16 cellular contexts compared by ENCODE assay signal in the genomic region with DNA sequence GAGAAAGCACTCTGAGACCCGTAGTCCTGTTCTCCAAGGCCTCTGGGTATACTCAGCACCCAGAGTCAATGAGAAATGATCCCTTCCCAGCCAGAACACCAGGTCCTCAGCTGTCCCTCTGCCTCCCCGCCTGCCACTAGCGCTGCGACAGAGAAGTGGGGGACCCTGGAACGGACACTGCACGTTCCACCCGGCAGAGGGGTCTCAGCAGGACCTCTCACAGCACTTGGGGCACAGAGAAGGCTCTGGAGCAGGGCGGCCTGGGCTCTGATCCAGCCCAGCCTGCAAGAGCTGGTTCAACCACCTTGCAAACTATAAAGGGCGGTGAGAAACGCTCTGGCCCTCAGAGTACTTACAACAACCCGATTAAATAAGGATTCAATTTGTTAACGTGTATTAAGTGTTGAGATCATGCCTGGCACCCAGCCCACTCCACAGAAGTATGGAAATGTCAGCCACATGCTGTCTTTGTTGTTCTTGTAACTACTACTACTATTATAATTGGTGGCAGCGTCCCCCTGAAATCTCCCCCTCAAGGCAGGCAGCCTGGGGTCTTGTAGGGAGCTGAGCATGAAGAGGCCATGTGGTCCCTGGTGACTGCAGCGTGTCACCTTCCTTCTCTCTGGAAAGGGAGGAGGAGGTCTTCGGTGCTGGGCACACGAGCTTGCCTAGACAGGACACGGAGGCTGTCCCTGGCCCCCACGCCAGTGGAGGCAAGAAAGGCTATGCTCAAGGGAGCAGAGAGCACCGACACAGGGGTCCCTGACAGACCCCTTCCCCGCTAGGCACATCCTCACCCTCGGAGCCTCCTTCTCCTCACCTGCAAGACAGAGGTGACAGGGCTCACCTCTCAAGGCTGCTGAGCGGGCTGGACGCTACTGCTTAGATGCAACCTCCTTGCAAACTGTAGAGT. TPM values are rescaled to one million over a fixed set of nuclear protein-coding genes. Genes with fewer than 3 reads are reported as not detected.
A peak's percentile ranks its signal among the peaks of the same experiment; 100 is the strongest.
DNase-seq lines count a peak whose midpoint lies in the region; ATAC-seq and TF ChIP-seq lines count a peak whose summit lies in the region.
"Had no signal": no experiment of that assay in that cellular context is flagged by ENCODE, and none has a peak within 500 bp of the region (broad histone marks: within the 10 kb centered on the region; RNA-seq: fewer than 3 reads in every experiment).

No MANE protein-coding gene starts in this region.

- H3K4me3 ChIP-seq in IMR-90 (ENCODE audit: insufficient read depth, low read depth, low read length) (no peak overlapping the region), astrocyte of the cerebellum (ENCODE audit: low read depth, low read length) (no peak overlapping the region), fibroblast of pulmonary artery (replicated peaks; ENCODE audit: low read depth, low read length) (no peak overlapping the region)
- H3K4me3 ChIP-seq: dorsolateral prefrontal cortex had no signal

- H2AFZ ChIP-seq in IMR-90 (replicated peaks; ENCODE audit: low read length, poor library complexity) = peak overlapping the region; percentile 59

- H4K20me1 ChIP-seq in IMR-90 (ENCODE audit: insufficient read depth, low read length) = peaks cover 21% of the 10 kb centered on the region; the same call in 1 of the 2 replicates

- no peak overlapping the region for H4K5ac ChIP-seq in IMR-90 (ENCODE audit: low read depth, low read length)

- H3K9ac ChIP-seq in IMR-90 (ENCODE audit: low read depth, low read length) = no peak overlapping the region

- H2BK120ac ChIP-seq in IMR-90 (ENCODE audit: low read depth, low read length) = no peak overlapping the region

- CTCF ChIA-PET in IMR-90 (lab: Yijun Ruan, JAX) = no interaction called here

- 96% methylated on average over 5 of the region's 23 CpGs; no CpG with 5 or more reads in 1 of the 2 experiments for WGBS in IMR-90 (ENCODE audit: extremely low coverage in 2 of 2, insufficient read length in 1 of 2), 2 experiments

- POLR2A ChIA-PET in IMR-90 (lab: Charles Lee; ENCODE audit: unreplicated experiment) = no interaction called here

- no peaks in the 10 kb centered on the region for H3K9me3 ChIP-seq in IMR-90 (ENCODE audit: control insufficient read depth, insufficient read depth, low read length)

- intact Hi-C loops in IMR-90 (cut with micrococcal nuclease) (loop anchor here (1.0 kb wide), 1 partner anchor 107 kb away; no protein-coding TSS in a partner anchor), sciatic nerve (cut with DNase I) (loop anchor here (5.0 kb wide), 1 partner anchor 232 kb away; the partner anchor contains the start of gene TAF1C)

- H3K27ac ChIP-seq in IMR-90 (ENCODE audit: insufficient read depth, low read length) = no peak overlapping the region

- H3K18ac ChIP-seq in IMR-90 (ENCODE audit: low read depth, low read length) = no peak overlapping the region

- dilution Hi-C loops in IMR-90 (cut with HindIII; ENCODE audit: low sequenced_read_pairs, unreplicated experiment) = no loop called here

- 0 out of 2 replicates have a peak overlapping the region, but pooled peaks have one; percentile 19 for H3K4ac ChIP-seq in IMR-90 (ENCODE audit: low read depth, low read length)

- H2AK5ac ChIP-seq in IMR-90 (ENCODE audit: low read depth, low read length) = peak overlapping the region; percentile 43

- no peak for TF ChIP-seq RAD21 in IMR-90 (IDR thresholded peaks at IDR 0.05; ENCODE audit: low read length)

- H3K14ac ChIP-seq in IMR-90 (replicated peaks; ENCODE audit: low read depth, low read length) = no peak overlapping the region

- H4K8ac ChIP-seq in IMR-90 (ENCODE audit: low read depth in 2 of 2, low read length in 2 of 2) = no peak overlapping the region

- H3K56ac ChIP-seq in IMR-90 (ENCODE audit: extremely low read depth, insufficient read depth, low read length) = no peak overlapping the region

- H3K4me1 ChIP-seq in IMR-90 (ENCODE audit: control insufficient read depth, insufficient read depth, low read length) = peaks cover 14% of the 10 kb centered on the region

- peak; percentile 55 for DNase-seq in IMR-90
- peak; percentile 41 for DNase-seq in astrocyte of the cerebellum (ENCODE audit: low read depth)
- DNase-seq in fibroblast of pulmonary artery (ENCODE audit: low read depth) = peak; percentile 36
- DNase-seq in sciatic nerve (ENCODE audit: low spot score) = peak; percentile 70
- DNase-seq: activated gamma-delta T cell, C1 segment of cervical spinal cord, DMS79 treated with DMSO at 0.1 percent for 48 hours, dorsolateral prefrontal cortex, foreskin melanocyte, NCI-H2171 had no signal

- peaks cover 0 to 25% of the 10 kb centered on the region in 2 experiments; a peak in 1 of 4 replicates for H3K79me1 ChIP-seq in IMR-90 (ENCODE audit: low read depth in 1 of 2, low read length in 2 of 2)

- no peak overlapping the region for H3K23ac ChIP-seq in IMR-90 (ENCODE audit: low read depth, low read length)

- H4K91ac ChIP-seq in IMR-90 (ENCODE audit: insufficient read depth, low read depth, low read length) = 0 out of 2 replicates have a peak overlapping the region, but pooled peaks have one; percentile 35

- TF ChIP-seq CTCF in IMR-90 (conservative IDR thresholded peaks at IDR 0.05; ENCODE audit: low read depth, low read length) = no peak
- TF ChIP-seq CTCF in astrocyte of the cerebellum (IDR thresholded peaks at IDR 0.05; ENCODE audit: low read depth, low read length, missing control alignments) = no peak
- TF ChIP-seq CTCF in fibroblast of pulmonary artery (IDR thresholded peaks at IDR 0.05; ENCODE audit: low read length, missing control alignments) = no peak

- no peak overlapping the region for H3K4me2 ChIP-seq in IMR-90 (ENCODE audit: low read depth, low read length)

- no TSS peak for BruUV-seq in IMR-90 (replicated peaks; lab: Mats Ljungman, UMichigan)

- ATAC-seq in IMR-90 (ENCODE audit: low read depth) (no peak), sciatic nerve (no peak), HG03469 (IDR thresholded peaks at IDR 0.05; ENCODE audit: unreplicated experiment) (no peak), HG02852 (IDR thresholded peaks at IDR 0.05; ENCODE audit: unreplicated experiment) (no peak), GM19035 (IDR thresholded peaks at IDR 0.05; ENCODE audit: unreplicated experiment) (no peak), HG03097 (IDR thresholded peaks at IDR 0.05; ENCODE audit: low FRiP score, unreplicated experiment) (no peak)
- ATAC-seq: natural killer cell treated with Interleukin-12 subunit alpha and Interleukin-12 subunit beta and Interleukin-15 and Interleukin-18, amount 100 ng/mL, for 72 hours had no signal

- no peak overlapping the region for H2BK20ac ChIP-seq in IMR-90 (ENCODE audit: low read depth, low read length)

- no peak overlapping the region for H2BK5ac ChIP-seq in IMR-90 (ENCODE audit: low read depth, low read length, poor library complexity, severe bottlenecking)

- H2AK9ac ChIP-seq in IMR-90 (replicated peaks; ENCODE audit: low read depth, low read length, poor library complexity) = peak overlapping the region; percentile 85

- no peaks in the 10 kb centered on the region for H3K27me3 ChIP-seq in IMR-90 (ENCODE audit: control insufficient read depth, insufficient read depth, low read length)
- H3K27me3 ChIP-seq: dorsolateral prefrontal cortex had no signal

- peaks cover 6% of the 10 kb centered on the region for H3K9me1 ChIP-seq in IMR-90 (ENCODE audit: insufficient read depth, low read length)

- no peak overlapping the region for H2BK15ac ChIP-seq in IMR-90 (ENCODE audit: low read depth, low read length)

- H3K36me3 ChIP-seq in IMR-90 (ENCODE audit: control insufficient read depth, insufficient read depth, low read length) = peaks cover 18% of the 10 kb centered on the region

- in situ Hi-C loops in IMR-90 (cut with MboI; ENCODE audit: low sequenced_read_pairs) = loop anchor here (25.0 kb wide), 1 partner anchor 532 kb away; no protein-coding TSS in a partner anchor
- in situ Hi-C loops in astrocyte of the cerebellum (cut with HindIII; ENCODE audit: low sequenced_read_pairs) = no loop called here

- no peak for TF ChIP-seq POLR2A in IMR-90 (IDR thresholded peaks at IDR 0.05; ENCODE audit: low read depth, low read length)

TF ChIP-seq in IMR-90, 13 proteins besides CTCF, POLR2A, EP300 and RAD21 (continues in another document):
- TF ChIP-seq BHLHE40 (IDR thresholded peaks at IDR 0.05; ENCODE audit: low read depth, low read length) = no peak
- no peak for TF ChIP-seq RCOR1 (IDR thresholded peaks at IDR 0.05; ENCODE audit: insufficient replicate concordance, low read length)
- TF ChIP-seq FOS (IDR thresholded peaks at IDR 0.05; ENCODE audit: low read depth, low read length) = no peak
- no peak for TF ChIP-seq CEBPB (IDR thresholded peaks at IDR 0.05; ENCODE audit: low read depth, low read length)
- no peak for TF ChIP-seq MAZ (IDR thresholded peaks at IDR 0.05; ENCODE audit: borderline replicate concordance, low read depth, low read length)
- TF ChIP-seq NFE2L2 (IDR thresholded peaks at IDR 0.05; ENCODE audit: low read depth, low read length) = no peak
- no peak for TF ChIP-seq MXI1 (IDR thresholded peaks at IDR 0.05; ENCODE audit: borderline replicate concordance, low read depth, low read length)
- TF ChIP-seq, protein P1, sequence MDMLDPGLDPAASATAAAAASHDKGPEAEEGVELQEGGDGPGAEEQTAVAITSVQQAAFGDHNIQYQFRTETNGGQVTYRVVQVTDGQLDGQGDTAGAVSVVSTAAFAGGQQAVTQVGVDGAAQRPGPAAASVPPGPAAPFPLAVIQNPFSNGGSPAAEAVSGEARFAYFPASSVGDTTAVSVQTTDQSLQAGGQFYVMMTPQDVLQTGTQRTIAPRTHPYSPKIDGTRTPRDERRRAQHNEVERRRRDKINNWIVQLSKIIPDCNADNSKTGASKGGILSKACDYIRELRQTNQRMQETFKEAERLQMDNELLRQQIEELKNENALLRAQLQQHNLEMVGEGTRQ (IDR thresholded peaks at IDR 0.05; ENCODE audit: low read depth, low read length) = no peak
- no peak for TF ChIP-seq MAFK (IDR thresholded peaks at IDR 0.05; ENCODE audit: low read depth, low read length)

RNA-seq across cellular contexts. Expression of gene OSGIN1, which starts 2.4 kb away (rescaled TPM):
- total RNA-seq in IMR-90 (2012; rRNA removed) (0.83 and 0.90 TPM in 2 replicates), sciatic nerve (11.5 TPM)
- 6.4 and 7.4 TPM in 2 replicates for polyA plus RNA-seq in IMR-90 (2012; rRNA removed)
- polyA plus RNA-seq in IMR-90 (2012; cell fraction: cytosol; rRNA removed) = 3.1 and 4.1 TPM in 2 replicates
- polyA plus RNA-seq in IMR-90 (2012; cell fraction: nucleus; rRNA removed; ENCODE audit: low replicate concordance) = 4.1 and 9.2 TPM in 2 replicates

RNA-seq across cellular contexts. Expression of gene NECAB2, which starts 12.6 kb away (rescaled TPM):
- under 0.01 TPM in 1 of 2 replicates, not detected in the other for total RNA-seq in IMR-90 (2012; rRNA removed)
- 0.26 and 0.27 TPM in 2 replicates for polyA plus RNA-seq in IMR-90 (2012; rRNA removed)
- 0.25 and 0.44 TPM in 2 replicates for polyA plus RNA-seq in IMR-90 (2012; cell fraction: cytosol; rRNA removed)
- polyA plus RNA-seq in IMR-90 (2012; cell fraction: nucleus; rRNA removed; ENCODE audit: low replicate concordance) = 0.65 and 1.1 TPM in 2 replicates
- 0.80 TPM for total RNA-seq in sciatic nerve
- total RNA-seq: natural killer cell treated with Interleukin-12 subunit alpha and Interleukin-12 subunit beta and Interleukin-15 and Interleukin-18, amount 100 ng/mL, for 72 hours had no signal
- polyA plus RNA-seq: IgD-negative memory B cell had no signal

RNA-seq across cellular contexts. Expression of gene MLYCD, which starts 56.6 kb away (rescaled TPM):
- total RNA-seq in IMR-90 (2012; rRNA removed) (1.9 and 2.7 TPM in 2 replicates), sciatic nerve (8.2 TPM)
- polyA plus RNA-seq in IMR-90 (2012; rRNA removed) = 1.9 TPM in 2 replicates
- 1.3 and 1.5 TPM in 2 replicates for polyA plus RNA-seq in IMR-90 (2012; cell fraction: cytosol; rRNA removed)
- 4.7 and 4.8 TPM in 2 replicates for polyA plus RNA-seq in IMR-90 (2012; cell fraction: nucleus; rRNA removed; ENCODE audit: low replicate concordance)
